In the genomic region with DNA sequence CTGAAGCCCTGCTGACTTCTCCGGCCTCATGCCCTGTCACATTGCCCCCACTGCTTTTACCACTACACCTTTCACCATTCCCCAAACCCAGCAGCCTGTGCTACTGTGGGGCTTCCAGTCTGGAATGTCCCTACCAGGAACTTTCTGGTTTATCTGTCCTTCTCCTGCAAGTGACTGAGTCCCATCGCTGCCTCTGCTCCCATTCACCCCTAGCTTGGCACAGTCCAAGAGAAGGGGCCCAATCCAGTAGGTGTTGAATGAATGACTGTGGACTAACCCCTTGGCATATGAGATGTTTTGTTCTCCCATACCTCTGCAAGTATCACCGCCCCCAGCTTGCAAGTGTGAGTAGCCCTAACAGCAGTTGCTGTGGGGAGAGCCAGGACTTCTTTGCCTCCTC, we compare ENCODE assay signal across 20 cellular contexts. TPM values are rescaled to one million over a fixed set of nuclear protein-coding genes. Genes with fewer than 3 reads are reported as not detected.
DNase-seq lines count a peak whose midpoint lies in the region; ATAC-seq and TF ChIP-seq lines count a peak whose summit lies in the region.
"Had no signal": no experiment of that assay in that cellular context is flagged by ENCODE, and none has a peak within 500 bp of the region (broad histone marks: within the 10 kb centered on the region; RNA-seq: fewer than 3 reads in every experiment).

No MANE protein-coding gene starts in this region.

- no peak for TF ChIP-seq CTCF in natural killer cell (IDR thresholded peaks at IDR 0.05)
- TF ChIP-seq CTCF in mammary epithelial cell (conservative IDR thresholded peaks at IDR 0.05 in 1 of 2, IDR thresholded peaks at IDR 0.05 in 1 of 2; ENCODE audit: extremely low read depth in 1 of 2, insufficient read depth in 1 of 2, low read depth in 1 of 2, low read length in 2 of 2): no peak
- no peak for TF ChIP-seq CTCF in vagina (IDR thresholded peaks at IDR 0.05)

- CTCF ChIA-PET in mammary epithelial cell (lab: Charles Lee; ENCODE audit: low non-redundant PET): no interaction called here

- WGBS in mammary epithelial cell (ENCODE audit: low coverage, missing lambda C conversion rate): 65% methylated on average over 2 of the region's 3 CpGs

- H3K9ac ChIP-seq in mammary epithelial cell (ENCODE audit: insufficient read depth, low read length): peak overlapping the region; percentile 87

- no TSS peak for BruUV-seq in mammary epithelial cell (replicated peaks; lab: Mats Ljungman, UMichigan)

- ATAC-seq in natural killer cell (peak in 1 of 3 donors; percentile 1), naive B cell (ENCODE audit: low read depth in 2 of 2) (no peak), GM21447 (IDR thresholded peaks at IDR 0.05; ENCODE audit: unreplicated experiment) (no peak)
- ATAC-seq in natural killer cell treated with Interleukin-12 subunit alpha and Interleukin-12 subunit beta and Interleukin-15 and Interleukin-18, amount 100 ng/mL, for 72 hours: no peak
- ATAC-seq: GM23338; right cardiac atrium; stimulated activated naive CD8-positive, alpha-beta T cell treated with anti-CD3 and anti-CD28 coated beads, Interleukin-15, amount 100 ng/mL, for 72 hours had no signal

- H3K4me3 ChIP-seq in mammary epithelial cell (replicated peaks in 1 of 3; ENCODE audit: insufficient read depth in 1 of 3, low read depth in 2 of 3, low read length in 3 of 3): no peak overlapping the region
- no peak overlapping the region for H3K4me3 ChIP-seq in vagina
- H3K4me3 ChIP-seq: GM23338 had no signal

- in situ Hi-C loops in mammary epithelial cell (cut with MboI; ENCODE audit: low sequenced_read_pairs in 2 of 2): no loop called here

- H3K4me1 Mint-ChIP-seq in natural killer cell (peaks cover 24 to 46% of the 10 kb centered on the region in 2 donors), naive B cell (peaks cover 29 to 41% (median 40%) of the 10 kb centered on the region in 3 donors)
- peaks cover 30 to 31% of the 10 kb centered on the region in 2 donors for H3K4me1 Mint-ChIP-seq in natural killer cell treated with Interleukin-12 subunit alpha and Interleukin-12 subunit beta and Interleukin-15 and Interleukin-18, amount 100 ng/mL, for 72 hours (ENCODE audit: low read depth in 2 of 2)

- dilution Hi-C loops in mammary epithelial cell (cut with HindIII; ENCODE audit: low sequenced_read_pairs): loop anchor here (5.0 kb wide), 3 partner anchors 33 to 77 kb away; partner anchors contain the start of gene HMCES

- H3K27ac ChIP-seq in mammary epithelial cell (ENCODE audit: insufficient read depth, low read depth, low read length) (peak overlapping the region; percentile 96), vagina (peak overlapping the region; percentile 39)

- no peaks in the 10 kb centered on the region for H3K27me3 ChIP-seq in mammary epithelial cell (ENCODE audit: insufficient read depth, low read length)
- H3K27me3 ChIP-seq in vagina: no peaks in the 10 kb centered on the region

- no peaks in the 10 kb centered on the region for H4K20me1 ChIP-seq in mammary epithelial cell (ENCODE audit: insufficient read depth, low read length)

- peaks cover 44% of the 10 kb centered on the region for H3K4me1 ChIP-seq in mammary epithelial cell (ENCODE audit: insufficient read depth, low read length)
- H3K4me1 ChIP-seq in vagina: peaks cover 31% of the 10 kb centered on the region

- TF ChIP-seq POLR2A in vagina (IDR thresholded peaks at IDR 0.05): no peak

- peak overlapping the region; percentile 29 to 67 for H3K27ac Mint-ChIP-seq in natural killer cell
- no peak overlapping the region for H3K27ac Mint-ChIP-seq in natural killer cell treated with Interleukin-12 subunit alpha and Interleukin-12 subunit beta and Interleukin-15 and Interleukin-18, amount 100 ng/mL, for 72 hours
- peak overlapping the region in 4 of 6 donors; percentile 6 to 78 (median 30) for H3K27ac Mint-ChIP-seq in naive B cell
- H3K27ac Mint-ChIP-seq: activated B cell treated with CpG ODN at 0.5 μM for 24 hours; activated T-helper 2 cell treated with anti-CD3 and anti-CD28 coated beads, Interferon-gamma antibody, Interleukin-2, Interleukin-4, amounts not matched to agents 10 μg/mL and 5 μg/mL and 100 μg/mL, durations not matched to agents 14 hours and 24 hours and 36 hours; GM23338 had no signal

- intact Hi-C loops in natural killer cell (cut with micrococcal nuclease): no loop called here
- intact Hi-C loops in mammary epithelial cell (cut with micrococcal nuclease): no loop called here
- intact Hi-C loops in vagina (cut with DNase I): loop anchor here (10.0 kb wide), 1 partner anchor 136 kb away; no protein-coding TSS in a partner anchor

- H3K79me2 ChIP-seq in mammary epithelial cell (ENCODE audit: insufficient read depth, low read length): peaks cover 7% of the 10 kb centered on the region

- H3K9me3 ChIP-seq in mammary epithelial cell (replicated peaks; ENCODE audit: insufficient read depth, low read length) (no peaks in the 10 kb centered on the region), vagina (no peaks in the 10 kb centered on the region)

- peak overlapping the region; percentile 10 for H3K4me3 Mint-ChIP-seq in natural killer cell
- H3K4me3 Mint-ChIP-seq in natural killer cell treated with Interleukin-12 subunit alpha and Interleukin-12 subunit beta and Interleukin-15 and Interleukin-18, amount 100 ng/mL, for 72 hours: no peak overlapping the region
- H3K4me3 Mint-ChIP-seq in naive B cell: peak overlapping the region in 1 of 8 donors; percentile 44
- H3K4me3 Mint-ChIP-seq: activated B cell treated with CpG ODN at 0.5 μM for 24 hours; GM23338; stimulated activated naive CD8-positive, alpha-beta T cell treated with anti-CD3 and anti-CD28 coated beads, Interleukin-15, amount 100 ng/mL, for 72 hours had no signal

- no peaks in the 10 kb centered on the region for H3K27me3 Mint-ChIP-seq in natural killer cell (ENCODE audit: low read depth in 2 of 2)
- no peaks in the 10 kb centered on the region for H3K27me3 Mint-ChIP-seq in natural killer cell treated with Interleukin-12 subunit alpha and Interleukin-12 subunit beta and Interleukin-15 and Interleukin-18, amount 100 ng/mL, for 72 hours
- no peaks in the 10 kb centered on the region for H3K27me3 Mint-ChIP-seq in naive B cell
- H3K27me3 Mint-ChIP-seq: activated B cell treated with CpG ODN at 0.5 μM for 24 hours; stimulated activated naive CD8-positive, alpha-beta T cell treated with anti-CD3 and anti-CD28 coated beads, Interleukin-15, amount 100 ng/mL, for 72 hours had no signal

- DNase-seq in natural killer cell (no peak), mammary epithelial cell (peak; percentile 54), naive B cell (no peak), vagina (ENCODE audit: extremely low spot score in 2 of 2) (no peak), NOMO-1 treated with DMSO at 0.1 percent for 48 hours (lab: John Stamatoyannopoulos, UW; ENCODE audit: unreplicated experiment) (no peak)
- no peak for DNase-seq in natural killer cell treated with Interleukin-12 subunit alpha and Interleukin-12 subunit beta and Interleukin-15 and Interleukin-18, amount 100 ng/mL, for 72 hours (ENCODE audit: low spot score)
- DNase-seq in activated CD4-positive, CD25-positive, alpha-beta regulatory T cell treated with anti-CD3 and anti-CD28 coated beads, Interleukin-2, amount 50 U/mL, for 72 hours: no peak
- DNase-seq: activated B cell treated with CpG ODN at 0.5 μM for 24 hours; amniotic stem cell; central memory CD4-positive, alpha-beta T cell; hippocampal formation; kidney glomerular epithelial cell; NCI-H1930; NCI-H446; right cardiac atrium; SHP77; stimulated activated naive CD8-positive, alpha-beta T cell treated with anti-CD3 and anti-CD28 coated beads, Interleukin-15, amount 100 ng/mL, for 72 hours had no signal

- no peaks in the 10 kb centered on the region for H3K36me3 Mint-ChIP-seq in natural killer cell
- no peaks in the 10 kb centered on the region for H3K36me3 Mint-ChIP-seq in natural killer cell treated with Interleukin-12 subunit alpha and Interleukin-12 subunit beta and Interleukin-15 and Interleukin-18, amount 100 ng/mL, for 72 hours
- no peaks in the 10 kb centered on the region for H3K36me3 Mint-ChIP-seq in naive B cell

- no peaks in the 10 kb centered on the region for H3K9me3 Mint-ChIP-seq in natural killer cell
- no peaks in the 10 kb centered on the region for H3K9me3 Mint-ChIP-seq in natural killer cell treated with Interleukin-12 subunit alpha and Interleukin-12 subunit beta and Interleukin-15 and Interleukin-18, amount 100 ng/mL, for 72 hours
- H3K9me3 Mint-ChIP-seq in naive B cell: peaks cover 0 to 2% (median 0%) of the 10 kb centered on the region in 7 donors
- H3K9me3 Mint-ChIP-seq: activated B cell treated with CpG ODN at 0.5 μM for 24 hours; activated T-helper 2 cell treated with anti-CD3 and anti-CD28 coated beads, Interferon-gamma antibody, Interleukin-2, Interleukin-4, amounts not matched to agents 10 μg/mL and 5 μg/mL and 100 μg/mL, durations not matched to agents 14 hours and 24 hours and 36 hours; GM23338; stimulated activated naive CD8-positive, alpha-beta T cell treated with anti-CD3 and anti-CD28 coated beads, Interleukin-15, amount 100 ng/mL, for 72 hours had no signal

- H3K36me3 ChIP-seq in mammary epithelial cell (ENCODE audit: insufficient read depth, low read length) (peaks cover 2% of the 10 kb centered on the region), vagina (no peaks in the 10 kb centered on the region)

- peak overlapping the region; percentile 66 for H3K4me2 ChIP-seq in mammary epithelial cell (ENCODE audit: insufficient read depth, low read depth, low read length)
- H3K4me2 ChIP-seq: GM23338 had no signal

- peak overlapping the region; percentile 56 for H2AFZ ChIP-seq in mammary epithelial cell (ENCODE audit: low read depth, low read length)
- H2AFZ ChIP-seq: GM23338 had no signal

RNA-seq across cellular contexts. Expression of gene HMCES, which starts 31.9 kb away (rescaled TPM):
- total RNA-seq in natural killer cell: 10 to 100 TPM; 37.3 to 42.8 (median 40.9) TPM
- 10 to 100 TPM; 49.2 to 52.5 TPM for total RNA-seq in natural killer cell treated with Interleukin-12 subunit alpha and Interleukin-12 subunit beta and Interleukin-15 and Interleukin-18, amount 100 ng/mL, for 72 hours
- 10 to 100 TPM; 36.2 to 77.8 TPM for total RNA-seq in mammary epithelial cell
- polyA plus RNA-seq in mammary epithelial cell: 57.1 TPM
- polyA minus RNA-seq in mammary epithelial cell: 67.3 TPM
- 100 to 1,000 TPM; 128 to 265 (median 146) TPM for polyA plus RNA-seq in naive B cell (ENCODE audit: low read depth in 6 of 6)
- 16.9 TPM for total RNA-seq in vagina

Comparison
In these comparisons a context has a peak if more than half of its experiments do, and no peak if none do; other contexts are left out.
1. H3K27ac Mint-ChIP-seq: peak in natural killer cell (2 of 2) and naive B cell (4 of 6); none in natural killer cell treated with Interleukin-12 subunit alpha and Interleukin-12 subunit beta and Interleukin-15 and Interleukin-18, amount 100 ng/mL, for 72 hours (0 of 2).